ENCODE assay signal across 34 cellular contexts in the genomic region with DNA sequence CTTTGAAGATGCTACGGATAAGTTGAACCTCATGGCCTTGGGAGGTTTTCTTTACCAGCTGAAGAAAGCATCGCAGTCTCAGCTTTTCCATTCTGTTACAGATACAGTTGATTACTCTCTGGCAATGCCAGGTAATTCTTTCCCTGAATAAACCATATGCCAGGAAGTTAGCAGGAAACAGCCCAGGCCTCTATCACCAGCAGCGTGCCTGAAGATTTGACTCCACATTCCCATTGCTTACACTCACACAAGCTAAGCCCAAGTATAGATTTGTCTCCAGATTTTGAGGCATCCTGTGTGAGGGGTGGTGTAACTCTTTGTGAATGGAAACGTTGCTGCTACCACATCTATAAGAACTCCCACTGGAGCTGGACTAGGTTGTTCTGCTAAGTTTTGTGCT.
"Had no signal": no experiment of that assay in that cellular context is flagged by ENCODE, and none has a peak within 500 bp of the region (broad histone marks: within the 10 kb centered on the region; RNA-seq: fewer than 3 reads in every experiment).

No MANE protein-coding gene starts in this region.

- DNase-seq: activated CD4-positive, alpha-beta T cell treated with anti-CD3 and anti-CD28 coated beads for 48 hours; activated CD4-positive, alpha-beta T cell treated with anti-CD3 and anti-CD28 coated beads, Interleukin-2, amount 50 U/mL, for 48 hours; activated CD8-positive, alpha-beta memory T cell treated with anti-CD3 and anti-CD28 coated beads for 24 hours; activated effector memory CD4-positive, alpha-beta T cell treated with Interleukin-2 at 50 U/mL for 16 hours; activated naive CD4-positive, alpha-beta T cell treated with Interleukin-2 at 50 U/mL for 16 hours; anterior cingulate cortex; body of pancreas; cerebellar nuclear complex; colonic mucosa; effector memory CD8-positive, alpha-beta T cell; gastrocnemius medialis; glutamatergic neuron; left cardiac atrium; left ventricle myocardium superior; mammary epithelial cell; naive thymus-derived CD8-positive, alpha-beta T cell; occipital lobe; psoas muscle; stimulated activated CD4-positive, alpha-beta T cell treated with anti-CD3 and anti-CD28 coated beads, Interleukin-2, amount 100 ng/mL, for 48 hours; stimulated activated naive CD4-positive, alpha-beta T cell treated with Interleukin-2 at 50 U/mL for 16 hours; T-helper 17 cell; T1000; WERI-Rb-1 had no signal

- H3K27ac ChIP-seq: body of pancreas, cardiac muscle cell, colonic mucosa, gastrocnemius medialis, parathyroid adenoma, psoas muscle, right atrium auricular region, spleen, tibial nerve, WERI-Rb-1 had no signal

- H3K9ac ChIP-seq: parathyroid adenoma had no signal

- H3K9me3 Mint-ChIP-seq: effector memory CD8-positive, alpha-beta T cell; mesothelial cell of epicardium; naive thymus-derived CD8-positive, alpha-beta T cell; neural crest cell had no signal

- H3K4me1 Mint-ChIP-seq: naive thymus-derived CD8-positive, alpha-beta T cell; neural crest cell; T-helper 17 cell had no signal

- H3K4me3 Mint-ChIP-seq: activated naive CD8-positive, alpha-beta T cell; effector memory CD8-positive, alpha-beta T cell; mesothelial cell of epicardium; naive thymus-derived CD8-positive, alpha-beta T cell; neural crest cell; T-helper 17 cell had no signal

- H3K27ac Mint-ChIP-seq: activated naive CD8-positive, alpha-beta T cell; effector memory CD8-positive, alpha-beta T cell; mesothelial cell of epicardium; naive thymus-derived CD8-positive, alpha-beta T cell; T-helper 17 cell had no signal

- H3K36me3 ChIP-seq: cardiac muscle cell, colonic mucosa, gastrocnemius medialis, right atrium auricular region, tibial nerve had no signal

- H3K27me3 ChIP-seq: body of pancreas, cardiac muscle cell, colonic mucosa, gastrocnemius medialis, right atrium auricular region, tibial nerve had no signal

- H3K9me3 ChIP-seq: body of pancreas, colonic mucosa, gastrocnemius medialis, psoas muscle, right atrium auricular region, spleen, tibial nerve had no signal

- FAIRE-seq: urothelium cell line had no signal

- H3K36me3 Mint-ChIP-seq: activated naive CD8-positive, alpha-beta T cell; naive thymus-derived CD8-positive, alpha-beta T cell had no signal

- H3K4me3 ChIP-seq: body of pancreas, cardiac muscle cell, colonic mucosa, gastrocnemius medialis, psoas muscle, right atrium auricular region, spleen, tibial nerve had no signal

- ATAC-seq: activated CD4-positive, CD25-positive, alpha-beta regulatory T cell treated with anti-CD3 and anti-CD28 coated beads, Interleukin-2, amount 50 U/mL, for 24 hours; body of pancreas; effector memory CD8-positive, alpha-beta T cell; esophagus mucosa; gastrocnemius medialis; left cardiac atrium; left ventricle myocardium superior; naive thymus-derived CD8-positive, alpha-beta T cell; psoas muscle; T-helper 17 cell had no signal

- H3K79me2 ChIP-seq: parathyroid adenoma had no signal

- H2AFZ ChIP-seq: parathyroid adenoma had no signal

- H3K4me1 ChIP-seq: body of pancreas, colonic mucosa, gastrocnemius medialis, parathyroid adenoma, psoas muscle, right atrium auricular region, spleen, tibial nerve had no signal
